ENCODE assay signal across 18 cellular contexts in genomic region chr10:71753960-71754505, GRCh38. TPM values are rescaled to one million over a fixed set of nuclear protein-coding genes. Genes with fewer than 3 reads are reported as not detected.
A peak's percentile ranks its signal among the peaks of the same experiment; 100 is the strongest.
DNase-seq lines count a peak whose midpoint lies in the region; ATAC-seq and TF ChIP-seq lines count a peak whose summit lies in the region.
"Had no signal": no experiment of that assay in that cellular context is flagged by ENCODE, and none has a peak within 500 bp of the region (broad histone marks: within the 10 kb centered on the region; RNA-seq: fewer than 3 reads in every experiment).

No MANE protein-coding gene starts in this region.

- H3K4me3 ChIP-seq in left lung: no peak overlapping the region
- H3K4me3 ChIP-seq: A549 had no signal

- H3K27me3 ChIP-seq in left lung: no peaks in the 10 kb centered on the region

- H3K36me3 Mint-ChIP-seq in T-helper 2 cell treated with Interferon-gamma antibody and Interleukin-4, amounts not matched to agents 5 μg/mL and 100 μg/mL, for 36 hours (ENCODE audit: low read depth): peaks cover 67% of the 10 kb centered on the region
- peaks cover 97% of the 10 kb centered on the region for H3K36me3 Mint-ChIP-seq in activated T-helper 17 cell treated with anti-CD3 and anti-CD28 coated beads, Interleukin-2, amount 50 U/mL, for 72 hours (ENCODE audit: low read depth)
- H3K36me3 Mint-ChIP-seq in stimulated activated memory B cell treated with anti-CD40 and anti-IgM and Interleukin-4, amounts not matched to agents 10 μg/mL and 1 μg/mL and 100 μg/mL, for 72 hours: peaks cover 12% of the 10 kb centered on the region
- H3K36me3 Mint-ChIP-seq: brain, type B pancreatic cell had no signal

- ATAC-seq in activated T-helper 17 cell treated with anti-CD3 and anti-CD28 coated beads, Interleukin-2, amount 50 U/mL, for 72 hours (replicated peaks): no peak
- ATAC-seq in left lung (no peak), HG02981 (IDR thresholded peaks at IDR 0.05; ENCODE audit: unreplicated experiment) (no peak)
- ATAC-seq in stimulated activated memory B cell treated with anti-CD40 and anti-IgM and Interleukin-4, amounts not matched to agents 10 μg/mL and 1 μg/mL and 100 μg/mL, for 72 hours: no peak

- TF ChIP-seq CTCF in left lung (IDR thresholded peaks at IDR 0.05): no peak

- peak overlapping the region; percentile 13 to 94 for H3K27ac ChIP-seq in left lung

- DNase-seq in T-helper 2 cell treated with Interferon-gamma antibody and Interleukin-4, amounts not matched to agents 5 μg/mL and 100 μg/mL, for 36 hours (ENCODE audit: low spot score): no peak
- DNase-seq in T-helper 2 cell (no peak), left lung (no peak), erythroblast (lab: John Stamatoyannopoulos, UW) (no peak), C1 segment of cervical spinal cord (lab: John Stamatoyannopoulos, UW) (no peak)
- DNase-seq: activated CD8-positive, alpha-beta memory T cell treated with anti-CD3 and anti-CD28 coated beads, Interleukin-2, amount 50 U/mL, for 48 hours; H7; mesendoderm; NCI-H1092; NCI-H510A; RPMI8226 had no signal

- H3K4me1 ChIP-seq in left lung: peaks cover 18 to 99% of the 10 kb centered on the region in 2 donors

- TF ChIP-seq POLR2A in erythroblast (IDR thresholded peaks at IDR 0.05; ENCODE audit: low read length): no peak

- H3K27ac Mint-ChIP-seq in T-helper 2 cell treated with Interferon-gamma antibody and Interleukin-4, amounts not matched to agents 5 μg/mL and 100 μg/mL, for 36 hours: peak overlapping the region; percentile 60
- peak overlapping the region; percentile 84 for H3K27ac Mint-ChIP-seq in activated T-helper 17 cell treated with anti-CD3 and anti-CD28 coated beads, Interleukin-2, amount 50 U/mL, for 72 hours
- H3K27ac Mint-ChIP-seq in stimulated activated memory B cell treated with anti-CD40 and anti-IgM and Interleukin-4, amounts not matched to agents 10 μg/mL and 1 μg/mL and 100 μg/mL, for 72 hours: peak overlapping the region; percentile 84

- H3K4me3 Mint-ChIP-seq in T-helper 2 cell treated with Interferon-gamma antibody and Interleukin-4, amounts not matched to agents 5 μg/mL and 100 μg/mL, for 36 hours: no peak overlapping the region
- peak overlapping the region; percentile 53 for H3K4me3 Mint-ChIP-seq in activated T-helper 17 cell treated with anti-CD3 and anti-CD28 coated beads, Interleukin-2, amount 50 U/mL, for 72 hours
- H3K4me3 Mint-ChIP-seq in stimulated activated memory B cell treated with anti-CD40 and anti-IgM and Interleukin-4, amounts not matched to agents 10 μg/mL and 1 μg/mL and 100 μg/mL, for 72 hours: peak overlapping the region; percentile 10
- H3K4me3 Mint-ChIP-seq: brain, type B pancreatic cell had no signal

- H3K4me1 Mint-ChIP-seq in T-helper 2 cell treated with Interferon-gamma antibody and Interleukin-4, amounts not matched to agents 5 μg/mL and 100 μg/mL, for 36 hours (ENCODE audit: low read depth): peaks cover 76% of the 10 kb centered on the region
- peaks cover 68% of the 10 kb centered on the region for H3K4me1 Mint-ChIP-seq in activated T-helper 17 cell treated with anti-CD3 and anti-CD28 coated beads, Interleukin-2, amount 50 U/mL, for 72 hours
- H3K4me1 Mint-ChIP-seq in stimulated activated memory B cell treated with anti-CD40 and anti-IgM and Interleukin-4, amounts not matched to agents 10 μg/mL and 1 μg/mL and 100 μg/mL, for 72 hours: peaks cover 75% of the 10 kb centered on the region

- H3K9me3 Mint-ChIP-seq in T-helper 2 cell treated with Interferon-gamma antibody and Interleukin-4, amounts not matched to agents 5 μg/mL and 100 μg/mL, for 36 hours: no peaks in the 10 kb centered on the region
- H3K9me3 Mint-ChIP-seq in activated T-helper 17 cell treated with anti-CD3 and anti-CD28 coated beads, Interleukin-2, amount 50 U/mL, for 72 hours: no peaks in the 10 kb centered on the region
- no peaks in the 10 kb centered on the region for H3K9me3 Mint-ChIP-seq in stimulated activated memory B cell treated with anti-CD40 and anti-IgM and Interleukin-4, amounts not matched to agents 10 μg/mL and 1 μg/mL and 100 μg/mL, for 72 hours
- H3K9me3 Mint-ChIP-seq: type B pancreatic cell had no signal

- no peaks in the 10 kb centered on the region for H3K9me3 ChIP-seq in left lung
- H3K9me3 ChIP-seq: A549 had no signal

- H3K36me3 ChIP-seq in left lung: peaks cover 0 to 74% of the 10 kb centered on the region in 2 donors

- H3K27me3 Mint-ChIP-seq in T-helper 2 cell treated with Interferon-gamma antibody and Interleukin-4, amounts not matched to agents 5 μg/mL and 100 μg/mL, for 36 hours (ENCODE audit: low read depth): no peaks in the 10 kb centered on the region
- no peaks in the 10 kb centered on the region for H3K27me3 Mint-ChIP-seq in activated T-helper 17 cell treated with anti-CD3 and anti-CD28 coated beads, Interleukin-2, amount 50 U/mL, for 72 hours
- H3K27me3 Mint-ChIP-seq in stimulated activated memory B cell treated with anti-CD40 and anti-IgM and Interleukin-4, amounts not matched to agents 10 μg/mL and 1 μg/mL and 100 μg/mL, for 72 hours: no peaks in the 10 kb centered on the region
- H3K27me3 Mint-ChIP-seq: brain, type B pancreatic cell had no signal

- intact Hi-C loops in left lung (cut with DNase I): no loop called here

RNA-seq across cellular contexts. Expression of gene VSIR, which starts 19.3 kb away (rescaled TPM):
- 100 to 1,000 TPM in 1 of 2 donors, 10 to 100 TPM in 1; 27.9 to 125 TPM for total RNA-seq in activated T-helper 17 cell treated with anti-CD3 and anti-CD28 coated beads, Interleukin-2, amount 50 U/mL, for 72 hours
- 100 to 1,000 TPM in 1 of 2 donors, 10 to 100 TPM in 1; 46.7 to 133 TPM for total RNA-seq in left lung

RNA-seq across cellular contexts. Expression of gene C10orf105, which starts 34.5 kb away (rescaled TPM):
- 1 to 10 TPM in 1 of 2 donors, under 1 TPM in 1; 0.04 to 1.0 TPM for total RNA-seq in activated T-helper 17 cell treated with anti-CD3 and anti-CD28 coated beads, Interleukin-2, amount 50 U/mL, for 72 hours
- 1 to 10 TPM in 1 of 2 donors, under 1 TPM in 1; 0.17 to 1.0 TPM for total RNA-seq in left lung
- total RNA-seq: renal cortical epithelial cell had no signal
